In genomic region chr5:65708140-65708539, GRCh38 we compare ENCODE assay signal across 23 cellular contexts.
"Had no signal": no experiment of that assay in that cellular context is flagged by ENCODE, and none has a peak within 500 bp of the region (broad histone marks: within the 10 kb centered on the region; RNA-seq: fewer than 3 reads in every experiment).

No MANE protein-coding gene starts in this region.

- H3K4me3 ChIP-seq: breast epithelium, lung, testis, upper lobe of right lung had no signal

- ATAC-seq: activated CD8-positive, alpha-beta memory T cell treated with anti-CD3 and anti-CD28 coated beads, Interleukin-2, amount 10 ng/mL, durations not matched to agents 7 days and 5 days; activated T-helper 17 cell treated with anti-CD3 and anti-CD28 coated beads, Interleukin-2, amount 50 U/mL, for 72 hours; foreskin keratinocyte; left lobe of liver; natural killer cell treated with Interleukin-12 subunit alpha and Interleukin-12 subunit beta and Interleukin-15 and Interleukin-18, amount 100 ng/mL, for 72 hours; sciatic nerve; stimulated activated memory B cell treated with anti-CD40 and anti-IgM and Interleukin-4, amounts not matched to agents 10 μg/mL and 1 μg/mL and 100 μg/mL, for 72 hours; upper lobe of right lung had no signal

- H3K27me3 Mint-ChIP-seq: activated B cell treated with CpG ODN at 0.5 μM for 24 hours; activated CD4-positive, alpha-beta memory T cell treated with anti-CD3 and anti-CD28 coated beads, Interleukin-2, amount 10 ng/mL, durations not matched to agents 7 days and 5 days; activated CD8-positive, alpha-beta memory T cell treated with anti-CD3 and anti-CD28 coated beads, Interleukin-2, amount 10 ng/mL, durations not matched to agents 7 days and 5 days; activated T-helper 17 cell treated with anti-CD3 and anti-CD28 coated beads, Interleukin-2, amount 50 U/mL, for 72 hours; natural killer cell treated with Interleukin-12 subunit alpha and Interleukin-12 subunit beta and Interleukin-15 and Interleukin-18, amount 100 ng/mL, for 72 hours; stimulated activated memory B cell treated with anti-CD40 and anti-IgM and Interleukin-4, amounts not matched to agents 10 μg/mL and 1 μg/mL and 100 μg/mL, for 72 hours had no signal

- H3K27ac Mint-ChIP-seq: activated B cell treated with CpG ODN at 0.5 μM for 24 hours; activated CD4-positive, alpha-beta memory T cell treated with anti-CD3 and anti-CD28 coated beads, Interleukin-2, amount 10 ng/mL, durations not matched to agents 7 days and 5 days; activated CD8-positive, alpha-beta memory T cell treated with anti-CD3 and anti-CD28 coated beads, Interleukin-2, amount 10 ng/mL, durations not matched to agents 7 days and 5 days; activated T-helper 17 cell treated with anti-CD3 and anti-CD28 coated beads, Interleukin-2, amount 50 U/mL, for 72 hours; natural killer cell treated with Interleukin-12 subunit alpha and Interleukin-12 subunit beta and Interleukin-15 and Interleukin-18, amount 100 ng/mL, for 72 hours; stimulated activated memory B cell treated with anti-CD40 and anti-IgM and Interleukin-4, amounts not matched to agents 10 μg/mL and 1 μg/mL and 100 μg/mL, for 72 hours had no signal

- H3K27me3 ChIP-seq: breast epithelium, foreskin keratinocyte, testis, upper lobe of right lung had no signal

- H3K4me3 Mint-ChIP-seq: activated B cell treated with CpG ODN at 0.5 μM for 24 hours; activated CD4-positive, alpha-beta memory T cell treated with anti-CD3 and anti-CD28 coated beads, Interleukin-2, amount 10 ng/mL, durations not matched to agents 7 days and 5 days; activated CD8-positive, alpha-beta memory T cell treated with anti-CD3 and anti-CD28 coated beads, Interleukin-2, amount 10 ng/mL, durations not matched to agents 7 days and 5 days; activated T-helper 17 cell treated with anti-CD3 and anti-CD28 coated beads, Interleukin-2, amount 50 U/mL, for 72 hours; natural killer cell treated with Interleukin-12 subunit alpha and Interleukin-12 subunit beta and Interleukin-15 and Interleukin-18, amount 100 ng/mL, for 72 hours; stimulated activated memory B cell treated with anti-CD40 and anti-IgM and Interleukin-4, amounts not matched to agents 10 μg/mL and 1 μg/mL and 100 μg/mL, for 72 hours had no signal

- H3K27ac ChIP-seq: breast epithelium, foreskin keratinocyte, testis, upper lobe of right lung had no signal

- H3K9me3 ChIP-seq: breast epithelium, testis, upper lobe of right lung had no signal

- H3K9me3 Mint-ChIP-seq: activated B cell treated with CpG ODN at 0.5 μM for 24 hours; activated CD4-positive, alpha-beta memory T cell treated with anti-CD3 and anti-CD28 coated beads, Interleukin-2, amount 10 ng/mL, durations not matched to agents 7 days and 5 days; activated T-helper 17 cell treated with anti-CD3 and anti-CD28 coated beads, Interleukin-2, amount 50 U/mL, for 72 hours; natural killer cell treated with Interleukin-12 subunit alpha and Interleukin-12 subunit beta and Interleukin-15 and Interleukin-18, amount 100 ng/mL, for 72 hours; stimulated activated memory B cell treated with anti-CD40 and anti-IgM and Interleukin-4, amounts not matched to agents 10 μg/mL and 1 μg/mL and 100 μg/mL, for 72 hours had no signal

- FAIRE-seq: astrocyte, keratinocyte, TTC549 had no signal

- H3K4me1 Mint-ChIP-seq: activated B cell treated with CpG ODN at 0.5 μM for 24 hours; activated CD8-positive, alpha-beta memory T cell treated with anti-CD3 and anti-CD28 coated beads, Interleukin-2, amount 10 ng/mL, durations not matched to agents 7 days and 5 days; stimulated activated memory B cell treated with anti-CD40 and anti-IgM and Interleukin-4, amounts not matched to agents 10 μg/mL and 1 μg/mL and 100 μg/mL, for 72 hours had no signal

- H3K4me1 ChIP-seq: breast epithelium, foreskin keratinocyte, testis, upper lobe of right lung had no signal

- DNase-seq: activated B cell treated with CpG ODN at 0.5 μM for 24 hours; activated CD4-positive, alpha-beta memory T cell treated with anti-CD3 and anti-CD28 coated beads, Interleukin-2, amount 10 ng/mL, durations not matched to agents 7 days and 5 days; activated CD4-positive, alpha-beta T cell treated with anti-CD3 and anti-CD28 coated beads for 48 hours; activated CD8-positive, alpha-beta memory T cell treated with anti-CD3 and anti-CD28 coated beads, Interleukin-2, amount 10 ng/mL, durations not matched to agents 7 days and 5 days; activated naive CD4-positive, alpha-beta T cell; cerebellar nuclear complex; effector CD4-positive, alpha-beta T cell; foreskin keratinocyte; glutamatergic neuron; hypothalamus; stimulated activated CD4-positive, alpha-beta T cell treated with anti-CD3 and anti-CD28 coated beads, Interleukin-4, amount 100 ng/mL, for 4 hours; testis; upper lobe of right lung had no signal

- H3K36me3 ChIP-seq: breast epithelium had no signal

- H3K36me3 Mint-ChIP-seq: natural killer cell treated with Interleukin-12 subunit alpha and Interleukin-12 subunit beta and Interleukin-15 and Interleukin-18, amount 100 ng/mL, for 72 hours had no signal
